ENCODE assay signal across 1 cellular context in genomic region chr10:5033061-5033770, GRCh38.
A peak's percentile ranks its signal among the peaks of the same experiment; 100 is the strongest.
TF ChIP-seq lines count a peak whose summit lies in the region.

No MANE protein-coding gene starts in this region.

TF ChIP-seq in HepG2, 621 proteins besides CTCF, POLR2A, EP300 and RAD21 (continued from another document):
- TF ChIP-seq ZFP62 (CRISPR knock-in tag; IDR thresholded peaks at IDR 0.05) = no peak
- TF ChIP-seq ZNF234 (CRISPR knock-in tag; conservative IDR thresholded peaks at IDR 0.05) = no peak
- TF ChIP-seq ADNP (CRISPR knock-in tag; IDR thresholded peaks at IDR 0.05) = no peak
- TF ChIP-seq ZHX2 (IDR thresholded peaks at IDR 0.05; ENCODE audit: low read depth) = no peak
- TF ChIP-seq ZHX2 (CRISPR knock-in tag; IDR thresholded peaks at IDR 0.05; ENCODE audit: borderline replicate concordance) = no peak
- TF ChIP-seq MAFK (conservative IDR thresholded peaks at IDR 0.05 in 1 of 2, IDR thresholded peaks at IDR 0.05 in 1 of 2; ENCODE audit: low read length in 2 of 2) = peak in 1 of 2 experiments; percentile 27; a peak in 1 of 4 replicates
- no peak for TF ChIP-seq ZEB1 (IDR thresholded peaks at IDR 0.05; ENCODE audit: insufficient replicate concordance, low read depth)
- TF ChIP-seq FOXA1 (IDR thresholded peaks at IDR 0.05) = no peak
- TF ChIP-seq FOXA1 (CRISPR knock-in tag; IDR thresholded peaks at IDR 0.05) = no peak
- no peak for TF ChIP-seq ZNF275 (CRISPR knock-in tag; IDR thresholded peaks at IDR 0.05; ENCODE audit: borderline replicate concordance)
- TF ChIP-seq FOSL2 (CRISPR knock-in tag; IDR thresholded peaks at IDR 0.05) = no peak
- TF ChIP-seq NFIC (IDR thresholded peaks at IDR 0.05; ENCODE audit: low read length) = no peak
- TF ChIP-seq ZNF782 (CRISPR knock-in tag; IDR thresholded peaks at IDR 0.05; ENCODE audit: borderline replicate concordance) = no peak
